ENCODE assay signal across 22 cellular contexts in genomic region chr13:39760521-39760920, GRCh38.
DNase-seq lines count a peak whose midpoint lies in the region; ATAC-seq and FAIRE-seq lines count a peak whose summit lies in the region.
"Had no signal": no experiment of that assay in that cellular context is flagged by ENCODE, and none has a peak within 500 bp of the region (broad histone marks: within the 10 kb centered on the region; RNA-seq: fewer than 3 reads in every experiment).

No MANE protein-coding gene starts in this region.

- no peak overlapping the region for H3K4me3 ChIP-seq in CD8-positive, alpha-beta memory T cell (ENCODE audit: low read length)
- H3K4me3 ChIP-seq: A549, body of pancreas, psoas muscle, upper lobe of left lung had no signal

- DNase-seq in GM18507 (ENCODE audit: extremely low spot score, insufficient read length, low read depth) (peak; percentile 7), glomerular visceral epithelial cell (ENCODE audit: extremely low spot score) (no peak)
- no peak for DNase-seq in central memory CD4-positive, alpha-beta T cell
- DNase-seq in CD8-positive, alpha-beta memory T cell = no peak
- no peak for DNase-seq in NK-92 treated with Interleukin-12 subunit alpha and Interleukin-12 subunit beta, amount 100 ng/mL, for 24 hours (lab: John Stamatoyannopoulos, UW)
- DNase-seq: activated CD4-positive, alpha-beta memory T cell treated with anti-CD3 and anti-CD28 coated beads for 36 hours; activated effector memory CD4-positive, alpha-beta T cell treated with Interleukin-2 at 50 U/mL for 16 hours; body of pancreas; Calu3; effector memory CD4-positive, alpha-beta T cell; foreskin keratinocyte; GOT3; immature natural killer cell; NCI-H1092; NCI-H345; psoas muscle; T-helper 9 cell; upper lobe of left lung had no signal

- ATAC-seq in GM19455 (IDR thresholded peaks at IDR 0.05; ENCODE audit: unreplicated experiment) (peak; percentile 59), HG02884 (IDR thresholded peaks at IDR 0.05; ENCODE audit: unreplicated experiment) (peak; percentile 90), HG03460 (IDR thresholded peaks at IDR 0.05; ENCODE audit: unreplicated experiment) (peak; percentile 99)
- ATAC-seq: A549, body of pancreas, foreskin keratinocyte, psoas muscle had no signal

- FAIRE-seq in GM18507 (lab: Jason Lieb, UNC) = peak; percentile 70
- FAIRE-seq: A549 had no signal

- H3K9me3 ChIP-seq in CD8-positive, alpha-beta memory T cell (ENCODE audit: low read length) = no peaks in the 10 kb centered on the region
- H3K9me3 ChIP-seq: A549, body of pancreas, psoas muscle, upper lobe of left lung had no signal

- H3K27ac Mint-ChIP-seq in CD8-positive, alpha-beta memory T cell = no peak overlapping the region
- H3K27ac Mint-ChIP-seq: activated CD4-positive, alpha-beta memory T cell treated with anti-CD3 and anti-CD28 coated beads for 36 hours had no signal

- CTCF ChIA-PET in CD8-positive, alpha-beta memory T cell (lab: Charles Lee) = no interaction called here

- H3K4me1 ChIP-seq in CD8-positive, alpha-beta memory T cell (ENCODE audit: insufficient read depth, low read length) = no peaks in the 10 kb centered on the region
- H3K4me1 ChIP-seq: A549, body of pancreas, foreskin keratinocyte, psoas muscle had no signal

- no peaks in the 10 kb centered on the region for H3K27me3 Mint-ChIP-seq in CD8-positive, alpha-beta memory T cell
- H3K27me3 Mint-ChIP-seq: activated CD4-positive, alpha-beta memory T cell treated with anti-CD3 and anti-CD28 coated beads for 36 hours had no signal

- H3K27me3 ChIP-seq in CD8-positive, alpha-beta memory T cell (ENCODE audit: insufficient read depth, low read length, poor library complexity, severe bottlenecking) = no peaks in the 10 kb centered on the region
- H3K27me3 ChIP-seq: body of pancreas, foreskin keratinocyte, upper lobe of left lung had no signal

- H3K9me3 Mint-ChIP-seq in CD8-positive, alpha-beta memory T cell = peaks cover 3 to 11% (median 7%) of the 10 kb centered on the region in 5 donors
- H3K9me3 Mint-ChIP-seq: activated CD4-positive, alpha-beta memory T cell treated with anti-CD3 and anti-CD28 coated beads for 36 hours had no signal

- POLR2A ChIA-PET in CD8-positive, alpha-beta memory T cell (lab: Charles Lee) = no interaction called here

- no peak overlapping the region for H3K4me3 Mint-ChIP-seq in CD8-positive, alpha-beta memory T cell
- H3K4me3 Mint-ChIP-seq: activated CD4-positive, alpha-beta memory T cell treated with anti-CD3 and anti-CD28 coated beads for 36 hours; immature natural killer cell had no signal

- H3K27ac ChIP-seq in CD8-positive, alpha-beta memory T cell (ENCODE audit: low read depth, low read length) = no peak overlapping the region
- H3K27ac ChIP-seq: A549, body of pancreas, foreskin keratinocyte, psoas muscle, upper lobe of left lung had no signal

- H3K36me3 Mint-ChIP-seq in CD8-positive, alpha-beta memory T cell = peaks cover 3 to 17% (median 4%) of the 10 kb centered on the region in 3 donors

- H3K4me1 Mint-ChIP-seq in CD8-positive, alpha-beta memory T cell = no peaks in the 10 kb centered on the region
- H3K4me1 Mint-ChIP-seq: immature natural killer cell had no signal

- H3K36me3 ChIP-seq in CD8-positive, alpha-beta memory T cell (ENCODE audit: insufficient read depth, low read length) = no peaks in the 10 kb centered on the region
- H3K36me3 ChIP-seq: upper lobe of left lung had no signal
